ENCODE assay signal across 32 cellular contexts in the genomic region with DNA sequence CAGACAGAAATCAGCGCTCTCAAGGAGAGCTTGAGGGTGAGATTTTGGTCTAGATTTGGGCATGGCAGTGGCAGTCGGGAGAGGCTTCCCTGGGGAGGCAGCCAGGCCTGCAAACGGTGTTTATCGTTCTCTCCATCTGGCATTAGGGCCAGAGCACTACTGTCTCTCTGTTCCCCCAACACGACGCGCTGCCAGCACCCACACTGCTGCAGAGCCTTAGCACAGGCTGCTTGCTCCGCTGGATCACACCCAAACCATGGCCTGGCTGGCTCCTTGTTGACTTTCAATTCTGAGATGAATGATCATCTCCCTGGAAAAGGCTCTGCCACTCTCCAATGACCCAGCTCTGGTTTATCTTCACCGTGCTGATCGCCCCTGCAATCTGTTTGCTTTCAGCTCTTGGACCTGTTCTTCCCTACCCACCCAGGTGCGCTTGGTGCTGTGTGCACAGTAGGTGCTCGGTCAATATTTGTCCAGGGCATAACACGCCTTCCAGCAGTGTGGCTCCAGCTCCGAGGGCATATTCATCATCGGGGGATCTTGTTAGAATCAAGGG.
A peak's percentile ranks its signal among the peaks of the same experiment; 100 is the strongest.
DNase-seq lines count a peak whose midpoint lies in the region; ATAC-seq, FAIRE-seq and TF ChIP-seq lines count a peak whose summit lies in the region.
"Had no signal": no experiment of that assay in that cellular context is flagged by ENCODE, and none has a peak within 500 bp of the region (broad histone marks: within the 10 kb centered on the region; RNA-seq: fewer than 3 reads in every experiment).

No MANE protein-coding gene starts in this region.

- POLR2A ChIA-PET in HepG2 (lab: Yijun Ruan, JAX) = no interaction called here

- H3K36me3 ChIP-seq in HepG2 (replicated peaks in 1 of 2; ENCODE audit: control insufficient read depth in 1 of 2, insufficient read depth in 2 of 2, low read length in 2 of 2) = no peaks in the 10 kb centered on the region
- H3K36me3 ChIP-seq in right lobe of liver = no peaks in the 10 kb centered on the region
- no peaks in the 10 kb centered on the region for H3K36me3 ChIP-seq in iPS-15b (ENCODE audit: control insufficient read depth, insufficient read depth, low read length)
- no peaks in the 10 kb centered on the region for H3K36me3 ChIP-seq in psoas muscle (ENCODE audit: insufficient read depth in 1 of 2, low read depth in 1 of 2)
- H3K36me3 ChIP-seq: spleen, thoracic aorta, uterus had no signal

- in situ Hi-C loops in HepG2 (cut with HindIII; ENCODE audit: extremely low pct_ligation_motif_present, low pct_unique_long_range_greater_than_20kb) = no loop called here

- CTCF ChIA-PET in HepG2 (lab: Yijun Ruan, JAX; ENCODE audit: low intra/inter-chr PET ratio, low total read pairs) = no interaction called here

- WGBS in HepG2 (ENCODE audit: low lambda C conversion rate) = 11% methylated on average over 13 of the region's 15 CpGs
- WGBS in right lobe of liver (ENCODE audit: insufficient coverage, low coverage, low lambda C conversion rate, missing lambda C conversion rate) = 10% methylated on average over 8 of the region's 15 CpGs
- WGBS in psoas muscle, 3 donors = 31 to 33% (median 31%) methylated on average over 15 of the region's 15 CpGs

- no peak overlapping the region for H3K4me3 ChIP-seq in HepG2 (replicated peaks in 1 of 3; ENCODE audit: insufficient read depth in 1 of 3, low read depth in 2 of 3, low read length in 3 of 3)
- H3K4me3 ChIP-seq in right lobe of liver = no peak overlapping the region
- peak overlapping the region; percentile 9 for H3K4me3 ChIP-seq in iPS-15b (ENCODE audit: low read depth, low read length)
- H3K4me3 ChIP-seq in psoas muscle = no peak overlapping the region
- H3K4me3 ChIP-seq: K562, spleen, thoracic aorta, uterus had no signal

- no peak for TF ChIP-seq CTCF in HepG2 (CRISPR knock-in tag; IDR thresholded peaks at IDR 0.05)
- TF ChIP-seq CTCF in right lobe of liver (IDR thresholded peaks at IDR 0.05) = no peak
- TF ChIP-seq CTCF in psoas muscle (IDR thresholded peaks at IDR 0.05) = no peak

- no peak for TF ChIP-seq EP300 in HepG2 (IDR thresholded peaks at IDR 0.05; ENCODE audit: low read depth in 2 of 2, low read length in 2 of 2)
- no peak for TF ChIP-seq EP300 in HepG2 (CRISPR knock-in tag; IDR thresholded peaks at IDR 0.05; ENCODE audit: borderline replicate concordance)

- H3K4me2 ChIP-seq in HepG2 (ENCODE audit: low read depth, low read length) = no peak overlapping the region

- no peak for TF ChIP-seq RAD21 in HepG2 (CRISPR knock-in tag; IDR thresholded peaks at IDR 0.05)

- TF ChIP-seq POLR2A in HepG2 (IDR thresholded peaks at IDR 0.05; ENCODE audit: insufficient read depth in 1 of 2, low read depth in 2 of 2, low read length in 2 of 2) (no peak), right lobe of liver (IDR thresholded peaks at IDR 0.05) (no peak)

- no TSS peak for BruUV-seq in HepG2 (replicated peaks; lab: Mats Ljungman, UMichigan)

- DNase-seq in HepG2 (ENCODE audit: low spot score) (no peak), right lobe of liver (no peak), NCI-H345 treated with DMSO at 0.1 percent for 48 hours (lab: John Stamatoyannopoulos, UW; ENCODE audit: unreplicated experiment) (peak; percentile 48), psoas muscle (no peak)
- DNase-seq in activated CD4-positive, alpha-beta T cell treated with anti-CD3 and anti-CD28 coated beads for 48 hours = no peak
- DNase-seq in activated CD4-positive, CD25-positive, alpha-beta regulatory T cell (lab: John Stamatoyannopoulos, UW) = no peak
- DNase-seq: activated CD4-positive, alpha-beta T cell treated with anti-CD3 and anti-CD28 coated beads for 4 hours; activated effector memory CD4-positive, alpha-beta T cell treated with Interleukin-2 at 50 U/mL for 16 hours; activated T-cell treated with anti-CD3 and anti-CD28 coated beads, Interleukin-2, amount 50 U/mL, for 1 hour; CD4-positive, alpha-beta T cell; effector CD4-positive, alpha-beta T cell; NCI-H1092 treated with DMSO at 0.1 percent for 48 hours; NCI-H187; NCI-H2171 treated with DMSO at 0.1 percent for 48 hours; NCI-H524 treated with DMSO at 0.1 percent for 48 hours; right cardiac atrium; SHP77; spleen; stimulated activated CD8-positive, alpha-beta memory T cell treated with anti-CD3 and anti-CD28 coated beads, Interleukin-4, amount 100 ng/mL, for 48 hours; T-helper 17 cell; uterus had no signal

- H3K27me3 ChIP-seq in HepG2 (ENCODE audit: control insufficient read depth in 1 of 2, insufficient read depth in 2 of 2, low read length in 2 of 2) (peaks cover 0 to 21% of the 10 kb centered on the region in 2 experiments; a peak in 1 of 5 replicates), right lobe of liver (no peaks in the 10 kb centered on the region), iPS-15b (ENCODE audit: control insufficient read depth, insufficient read depth, low read length) (no peaks in the 10 kb centered on the region), psoas muscle (ENCODE audit: insufficient read depth in 3 of 3, low read length in 2 of 3) (peaks cover 2 to 7% (median 6%) of the 10 kb centered on the region in 3 donors)
- H3K27me3 ChIP-seq: uterus had no signal

- intact Hi-C loops in HepG2 (cut with micrococcal nuclease; ENCODE audit: unreplicated experiment) (no loop called here), right lobe of liver (cut with DNase I) (no loop called here), psoas muscle (cut with DNase I) (no loop called here)

- H3K9me3 ChIP-seq in HepG2 (ENCODE audit: low read length) (no peaks in the 10 kb centered on the region), right lobe of liver (no peaks in the 10 kb centered on the region), iPS-15b (ENCODE audit: control insufficient read depth, insufficient read depth, low read length) (no peaks in the 10 kb centered on the region), psoas muscle (no peaks in the 10 kb centered on the region)
- H3K9me3 ChIP-seq: spleen, thoracic aorta, uterus had no signal

- no peak overlapping the region for H2AFZ ChIP-seq in HepG2 (ENCODE audit: low read length)
- H2AFZ ChIP-seq: parathyroid adenoma had no signal

- no peak for FAIRE-seq in HepG2 (lab: Jason Lieb, UNC)
- FAIRE-seq: A204.1, bronchial epithelial cell, G401.6, islet of Langerhans, K562 had no signal

- no peaks in the 10 kb centered on the region for H4K20me1 ChIP-seq in HepG2 (ENCODE audit: insufficient read depth, low read length)

- H3K27ac ChIP-seq in HepG2 (ENCODE audit: extremely low read length, insufficient read depth, low read length) (no peak overlapping the region), right lobe of liver (no peak overlapping the region), psoas muscle (no peak overlapping the region)
- H3K27ac ChIP-seq: parathyroid adenoma, spleen, thoracic aorta, uterus had no signal

- peak; percentile 51 for ATAC-seq in HepG2
- no peak for ATAC-seq in right lobe of liver
- no peak for ATAC-seq in GM19035 (IDR thresholded peaks at IDR 0.05; ENCODE audit: unreplicated experiment)
- no peak for ATAC-seq in psoas muscle
- ATAC-seq: activated naive CD4-positive, alpha-beta T cell treated with anti-CD3 and anti-CD28 coated beads, Interleukin-2, amount 50 U/mL, for 72 hours; K562; left lobe of liver; right cardiac atrium; T-helper 17 cell had no signal

- H3K9ac ChIP-seq in HepG2 (ENCODE audit: insufficient read depth, low read depth, low read length) (no peak overlapping the region), iPS-15b (ENCODE audit: low read depth, low read length) (peak overlapping the region; percentile 16)
- H3K9ac ChIP-seq: parathyroid adenoma had no signal

- H3K4me1 ChIP-seq in HepG2 (ENCODE audit: insufficient read depth, low read length) = no peaks in the 10 kb centered on the region
- H3K4me1 ChIP-seq in right lobe of liver = no peaks in the 10 kb centered on the region
- peaks cover 19% of the 10 kb centered on the region for H3K4me1 ChIP-seq in iPS-15b (ENCODE audit: control insufficient read depth, insufficient read depth, low read length)
- no peaks in the 10 kb centered on the region for H3K4me1 ChIP-seq in psoas muscle
- H3K4me1 ChIP-seq: parathyroid adenoma, spleen, uterus had no signal

- no peaks in the 10 kb centered on the region for H3K79me2 ChIP-seq in HepG2 (ENCODE audit: insufficient read depth, low read length)
- H3K79me2 ChIP-seq: parathyroid adenoma had no signal

TF ChIP-seq in HepG2, 621 proteins besides CTCF, POLR2A, EP300 and RAD21 (continues in another document):
- no peak for TF ChIP-seq ZNF670 (CRISPR knock-in tag; IDR thresholded peaks at IDR 0.05; ENCODE audit: borderline replicate concordance)
- TF ChIP-seq NKX3-1 (CRISPR knock-in tag; IDR thresholded peaks at IDR 0.05) = no peak
- TF ChIP-seq, protein P1, sequence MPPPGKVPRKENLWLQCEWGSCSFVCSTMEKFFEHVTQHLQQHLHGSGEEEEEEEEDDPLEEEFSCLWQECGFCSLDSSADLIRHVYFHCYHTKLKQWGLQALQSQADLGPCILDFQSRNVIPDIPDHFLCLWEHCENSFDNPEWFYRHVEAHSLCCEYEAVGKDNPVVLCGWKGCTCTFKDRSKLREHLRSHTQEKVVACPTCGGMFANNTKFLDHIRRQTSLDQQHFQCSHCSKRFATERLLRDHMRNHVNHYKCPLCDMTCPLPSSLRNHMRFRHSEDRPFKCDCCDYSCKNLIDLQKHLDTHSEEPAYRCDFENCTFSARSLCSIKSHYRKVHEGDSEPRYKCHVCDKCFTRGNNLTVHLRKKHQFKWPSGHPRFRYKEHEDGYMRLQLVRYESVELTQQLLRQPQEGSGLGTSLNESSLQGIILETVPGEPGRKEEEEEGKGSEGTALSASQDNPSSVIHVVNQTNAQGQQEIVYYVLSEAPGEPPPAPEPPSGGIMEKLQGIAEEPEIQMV (CRISPR knock-in tag; IDR thresholded peaks at IDR 0.05; ENCODE audit: low read depth) = no peak
- TF ChIP-seq, protein P2, sequence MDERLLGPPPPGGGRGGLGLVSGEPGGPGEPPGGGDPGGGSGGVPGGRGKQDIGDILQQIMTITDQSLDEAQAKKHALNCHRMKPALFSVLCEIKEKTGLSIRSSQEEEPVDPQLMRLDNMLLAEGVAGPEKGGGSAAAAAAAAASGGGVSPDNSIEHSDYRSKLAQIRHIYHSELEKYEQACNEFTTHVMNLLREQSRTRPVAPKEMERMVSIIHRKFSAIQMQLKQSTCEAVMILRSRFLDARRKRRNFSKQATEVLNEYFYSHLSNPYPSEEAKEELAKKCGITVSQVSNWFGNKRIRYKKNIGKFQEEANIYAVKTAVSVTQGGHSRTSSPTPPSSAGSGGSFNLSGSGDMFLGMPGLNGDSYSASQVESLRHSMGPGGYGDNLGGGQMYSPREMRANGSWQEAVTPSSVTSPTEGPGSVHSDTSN (CRISPR knock-in tag; IDR thresholded peaks at IDR 0.05) = no peak
- TF ChIP-seq MLLT10 (CRISPR knock-in tag; IDR thresholded peaks at IDR 0.05) = no peak
- TF ChIP-seq ZFP37 (CRISPR knock-in tag; IDR thresholded peaks at IDR 0.05; ENCODE audit: borderline replicate concordance) = no peak
- TF ChIP-seq IRF1 (CRISPR knock-in tag; IDR thresholded peaks at IDR 0.05; ENCODE audit: low read depth) = no peak
